1 cellular context compared by ENCODE assay signal in the genomic region with DNA sequence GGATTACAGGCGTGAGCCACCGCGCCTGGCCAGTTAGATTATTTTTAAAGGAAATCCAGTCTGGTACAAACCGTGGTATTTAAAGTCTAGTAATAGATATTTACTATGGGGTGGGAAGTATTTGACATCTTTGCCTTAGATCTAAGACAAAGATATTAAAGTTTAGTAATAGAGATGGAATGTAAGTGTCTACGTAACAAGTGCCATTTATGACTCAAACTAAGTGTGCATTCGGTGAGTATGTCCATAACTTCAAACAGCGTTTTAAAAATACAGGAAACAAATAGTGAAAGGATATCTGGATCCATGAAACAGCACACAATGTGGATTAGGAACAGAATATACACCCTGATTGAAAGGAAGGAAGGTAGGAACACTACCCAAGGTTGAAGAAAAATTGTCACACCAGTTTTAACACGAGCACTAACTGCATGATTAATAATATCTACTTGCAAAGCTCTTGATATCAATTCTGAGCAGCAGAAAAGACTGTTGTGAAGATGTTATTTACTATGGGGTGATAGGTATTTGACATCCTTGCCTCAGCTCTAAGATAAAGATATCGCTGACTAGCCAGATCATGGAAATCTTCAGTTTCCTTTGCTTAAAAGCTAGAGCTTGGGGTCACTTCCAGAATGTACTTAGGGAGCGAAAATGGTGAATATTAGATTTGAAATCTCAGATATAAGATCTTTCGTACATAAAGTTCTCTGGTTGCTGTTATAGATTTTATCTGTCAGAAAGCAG.
TF ChIP-seq lines count a peak whose summit lies in the region.

No MANE protein-coding gene starts in this region.

TF ChIP-seq in IMR-90, 13 proteins besides CTCF, POLR2A, EP300 and RAD21:
- TF ChIP-seq RCOR1 (IDR thresholded peaks at IDR 0.05; ENCODE audit: insufficient replicate concordance, low read length) (no peak), MAFK (IDR thresholded peaks at IDR 0.05; ENCODE audit: low read depth, low read length) (peak; percentile 49), CEBPB (IDR thresholded peaks at IDR 0.05; ENCODE audit: low read depth, low read length) (no peak), BHLHE40 (IDR thresholded peaks at IDR 0.05; ENCODE audit: low read depth, low read length) (peak; percentile 63), FOS (IDR thresholded peaks at IDR 0.05; ENCODE audit: low read depth, low read length) (peak; percentile 55), MAZ (IDR thresholded peaks at IDR 0.05; ENCODE audit: borderline replicate concordance, low read depth, low read length) (no peak), RFX5 (IDR thresholded peaks at IDR 0.05; ENCODE audit: low read depth, low read length) (no peak), NFE2L2 (IDR thresholded peaks at IDR 0.05; ENCODE audit: low read depth, low read length) (no peak), ELK1 (IDR thresholded peaks at IDR 0.05; ENCODE audit: borderline replicate concordance, low read depth, low read length) (no peak)
